In the genomic region with DNA sequence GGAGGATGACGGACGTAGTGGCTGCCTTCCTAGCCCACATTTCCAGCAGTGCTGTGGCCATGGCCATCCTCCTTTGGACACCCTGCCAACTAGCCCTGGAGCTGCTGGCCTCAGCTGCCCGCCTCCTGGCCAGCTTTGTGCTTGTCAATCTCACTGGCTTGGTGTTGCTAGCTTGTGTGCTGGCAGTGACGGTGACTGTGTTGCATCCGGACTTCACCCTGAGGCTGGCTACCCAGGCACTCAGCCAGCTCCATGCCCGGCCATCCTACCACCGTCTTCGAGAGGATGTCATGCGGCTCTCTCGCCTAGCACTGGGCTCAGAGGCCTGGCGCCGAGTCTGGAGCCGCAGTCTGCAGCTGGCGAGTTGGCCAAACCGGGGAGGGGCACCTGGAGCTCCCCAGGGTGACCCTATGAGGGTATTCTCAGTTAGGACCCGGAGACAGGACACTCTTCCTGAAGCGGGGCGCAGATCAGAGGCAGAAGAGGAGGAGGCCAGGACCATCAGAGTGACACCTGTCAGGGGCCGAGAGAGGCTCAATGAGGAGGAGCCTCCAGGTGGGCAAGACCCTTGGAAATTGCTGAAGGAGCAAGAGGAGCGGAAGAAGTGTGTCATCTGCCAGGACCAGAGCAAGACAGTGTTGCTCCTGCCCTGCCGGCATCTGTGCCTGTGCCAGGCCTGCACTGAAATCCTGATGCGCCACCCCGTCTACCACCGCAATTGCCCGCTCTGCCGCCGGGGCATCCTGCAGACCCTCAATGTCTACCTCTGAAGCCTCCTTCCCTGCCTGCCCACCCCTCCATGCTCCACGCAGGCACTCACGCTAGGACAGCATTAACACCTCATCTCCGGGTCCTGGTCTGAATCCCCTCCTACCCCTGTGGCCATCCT, we compare ENCODE assay signal across 1 cellular context.
TF ChIP-seq lines count a peak whose summit lies in the region.

No MANE protein-coding gene starts in this region.

TF ChIP-seq in HCT116, 20 proteins besides CTCF, POLR2A, EP300 and RAD21 (continued from another document):
- TF ChIP-seq, protein P1, sequence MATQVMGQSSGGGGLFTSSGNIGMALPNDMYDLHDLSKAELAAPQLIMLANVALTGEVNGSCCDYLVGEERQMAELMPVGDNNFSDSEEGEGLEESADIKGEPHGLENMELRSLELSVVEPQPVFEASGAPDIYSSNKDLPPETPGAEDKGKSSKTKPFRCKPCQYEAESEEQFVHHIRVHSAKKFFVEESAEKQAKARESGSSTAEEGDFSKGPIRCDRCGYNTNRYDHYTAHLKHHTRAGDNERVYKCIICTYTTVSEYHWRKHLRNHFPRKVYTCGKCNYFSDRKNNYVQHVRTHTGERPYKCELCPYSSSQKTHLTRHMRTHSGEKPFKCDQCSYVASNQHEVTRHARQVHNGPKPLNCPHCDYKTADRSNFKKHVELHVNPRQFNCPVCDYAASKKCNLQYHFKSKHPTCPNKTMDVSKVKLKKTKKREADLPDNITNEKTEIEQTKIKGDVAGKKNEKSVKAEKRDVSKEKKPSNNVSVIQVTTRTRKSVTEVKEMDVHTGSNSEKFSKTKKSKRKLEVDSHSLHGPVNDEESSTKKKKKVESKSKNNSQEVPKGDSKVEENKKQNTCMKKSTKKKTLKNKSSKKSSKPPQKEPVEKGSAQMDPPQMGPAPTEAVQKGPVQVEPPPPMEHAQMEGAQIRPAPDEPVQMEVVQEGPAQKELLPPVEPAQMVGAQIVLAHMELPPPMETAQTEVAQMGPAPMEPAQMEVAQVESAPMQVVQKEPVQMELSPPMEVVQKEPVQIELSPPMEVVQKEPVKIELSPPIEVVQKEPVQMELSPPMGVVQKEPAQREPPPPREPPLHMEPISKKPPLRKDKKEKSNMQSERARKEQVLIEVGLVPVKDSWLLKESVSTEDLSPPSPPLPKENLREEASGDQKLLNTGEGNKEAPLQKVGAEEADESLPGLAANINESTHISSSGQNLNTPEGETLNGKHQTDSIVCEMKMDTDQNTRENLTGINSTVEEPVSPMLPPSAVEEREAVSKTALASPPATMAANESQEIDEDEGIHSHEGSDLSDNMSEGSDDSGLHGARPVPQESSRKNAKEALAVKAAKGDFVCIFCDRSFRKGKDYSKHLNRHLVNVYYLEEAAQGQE (IDR thresholded peaks at IDR 0.05; ENCODE audit: low read depth), result no peak
